Comparison of ENCODE assay signal across 10 cellular contexts in the genomic region with DNA sequence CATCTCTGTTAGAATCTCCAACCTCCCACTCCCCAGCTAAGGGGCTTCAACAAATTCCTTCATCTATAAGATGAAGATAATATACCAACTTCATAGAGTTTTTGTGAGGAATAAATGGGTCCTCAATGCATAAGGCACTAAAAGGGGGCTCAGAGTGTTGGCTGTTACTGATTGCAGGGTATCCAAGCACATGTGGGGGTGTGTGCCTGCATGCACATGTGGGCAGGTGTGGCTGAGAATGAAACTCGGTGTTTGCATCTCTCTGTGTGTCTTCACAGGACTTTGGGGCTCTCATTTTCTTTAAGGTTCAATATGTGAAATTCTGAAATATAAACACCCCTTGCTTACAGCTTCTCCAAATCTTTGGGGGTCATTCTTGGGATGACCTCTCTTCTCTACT. TPM values are rescaled to one million over a fixed set of nuclear protein-coding genes. Genes with fewer than 3 reads are reported as not detected.
DNase-seq lines count a peak whose midpoint lies in the region; ATAC-seq and TF ChIP-seq lines count a peak whose summit lies in the region.
"Had no signal": no experiment of that assay in that cellular context is flagged by ENCODE, and none has a peak within 500 bp of the region (broad histone marks: within the 10 kb centered on the region; RNA-seq: fewer than 3 reads in every experiment).

No MANE protein-coding gene starts in this region.

- peaks cover 0 to 47% (median 42%) of the 10 kb centered on the region in 4 donors for H3K4me1 ChIP-seq in sigmoid colon

- WGBS in sigmoid colon, 2 donors = 38 to 51% methylated on average over 1 of the region's 1 CpG

- no peak for DNase-seq in GM12864 (ENCODE audit: low read depth)
- no peak for DNase-seq in activated T-helper 2 cell treated with anti-CD3 and anti-CD28 coated beads, Interferon-gamma antibody, Interleukin-2, Interleukin-4, amounts not matched to agents 10 μg/mL and 5 μg/mL and 100 μg/mL, durations not matched to agents 14 hours and 24 hours and 36 hours (ENCODE audit: low spot score)
- no peak for DNase-seq in sigmoid colon
- DNase-seq in effector CD8-positive, alpha-beta T cell (lab: John Stamatoyannopoulos, UW) = no peak
- no peak for DNase-seq in stimulated activated naive CD4-positive, alpha-beta T cell treated with Interleukin-2 at 50 U/mL for 16 hours (lab: John Stamatoyannopoulos, UW)
- DNase-seq: NCI-H82 had no signal

- TF ChIP-seq EP300 in sigmoid colon (IDR thresholded peaks at IDR 0.05) = no peak

- no peaks in the 10 kb centered on the region for H3K9me3 Mint-ChIP-seq in activated T-helper 2 cell treated with anti-CD3 and anti-CD28 coated beads, Interferon-gamma antibody, Interleukin-2, Interleukin-4, amounts not matched to agents 10 μg/mL and 5 μg/mL and 100 μg/mL, durations not matched to agents 14 hours and 24 hours and 36 hours
- H3K9me3 Mint-ChIP-seq: memory B cell had no signal

- intact Hi-C loops in activated T-helper 2 cell treated with anti-CD3 and anti-CD28 coated beads, Interferon-gamma antibody, Interleukin-2, Interleukin-4, amounts not matched to agents 10 μg/mL and 5 μg/mL and 100 μg/mL, durations not matched to agents 14 hours and 24 hours and 36 hours (cut with micrococcal nuclease) = loop anchor here (5.0 kb wide), 1 partner anchor 57 kb away; the partner anchor contains the start of gene PDK2
- intact Hi-C loops in sigmoid colon (cut with DNase I) = no loop called here

- no peaks in the 10 kb centered on the region for H3K27me3 Mint-ChIP-seq in activated T-helper 2 cell treated with anti-CD3 and anti-CD28 coated beads, Interferon-gamma antibody, Interleukin-2, Interleukin-4, amounts not matched to agents 10 μg/mL and 5 μg/mL and 100 μg/mL, durations not matched to agents 14 hours and 24 hours and 36 hours (ENCODE audit: low read depth)
- H3K27me3 Mint-ChIP-seq: memory B cell had no signal

- H3K4me3 ChIP-seq in GM12864 (ENCODE audit: low read depth, low read length) = peak overlapping the region; percentile 31
- no peak overlapping the region for H3K4me3 ChIP-seq in sigmoid colon

- peaks cover 28% of the 10 kb centered on the region for H3K4me1 Mint-ChIP-seq in activated T-helper 2 cell treated with anti-CD3 and anti-CD28 coated beads, Interferon-gamma antibody, Interleukin-2, Interleukin-4, amounts not matched to agents 10 μg/mL and 5 μg/mL and 100 μg/mL, durations not matched to agents 14 hours and 24 hours and 36 hours (ENCODE audit: low read depth)

- H3K27ac ChIP-seq in sigmoid colon = peak overlapping the region; percentile 89 to 95 (median 92)

- no peaks in the 10 kb centered on the region for H3K36me3 Mint-ChIP-seq in activated T-helper 2 cell treated with anti-CD3 and anti-CD28 coated beads, Interferon-gamma antibody, Interleukin-2, Interleukin-4, amounts not matched to agents 10 μg/mL and 5 μg/mL and 100 μg/mL, durations not matched to agents 14 hours and 24 hours and 36 hours (ENCODE audit: low read depth)
- H3K36me3 Mint-ChIP-seq: memory B cell had no signal

- no peak for TF ChIP-seq POLR2A in sigmoid colon (IDR thresholded peaks at IDR 0.05)

- H3K9me3 ChIP-seq in sigmoid colon = no peaks in the 10 kb centered on the region

- TF ChIP-seq CTCF in GM12864 (IDR thresholded peaks at IDR 0.05; ENCODE audit: low read depth, low read length, missing control alignments) (no peak), sigmoid colon (IDR thresholded peaks at IDR 0.05) (no peak)

- H3K36me3 ChIP-seq in sigmoid colon = no peaks in the 10 kb centered on the region

- H3K4me3 Mint-ChIP-seq in activated T-helper 2 cell treated with anti-CD3 and anti-CD28 coated beads, Interferon-gamma antibody, Interleukin-2, Interleukin-4, amounts not matched to agents 10 μg/mL and 5 μg/mL and 100 μg/mL, durations not matched to agents 14 hours and 24 hours and 36 hours (ENCODE audit: low read depth) = no peak overlapping the region
- H3K4me3 Mint-ChIP-seq: memory B cell had no signal

- no peaks in the 10 kb centered on the region for H3K27me3 ChIP-seq in sigmoid colon

- H3K27ac Mint-ChIP-seq in activated T-helper 2 cell treated with anti-CD3 and anti-CD28 coated beads, Interferon-gamma antibody, Interleukin-2, Interleukin-4, amounts not matched to agents 10 μg/mL and 5 μg/mL and 100 μg/mL, durations not matched to agents 14 hours and 24 hours and 36 hours = peak overlapping the region; percentile 58
- H3K27ac Mint-ChIP-seq: memory B cell had no signal

- ATAC-seq in GM21723 (IDR thresholded peaks at IDR 0.05; ENCODE audit: unreplicated experiment) = peak; percentile 39
- ATAC-seq in GM21423 (IDR thresholded peaks at IDR 0.05; ENCODE audit: unreplicated experiment) = no peak
- ATAC-seq in HG02840 (IDR thresholded peaks at IDR 0.05; ENCODE audit: low FRiP score, unreplicated experiment) = no peak

RNA-seq across cellular contexts. Expression of gene PPP1R9B, which starts 4.1 kb away (rescaled TPM):
- 126 and 130 TPM in 2 replicates for total RNA-seq in activated T-helper 2 cell treated with anti-CD3 and anti-CD28 coated beads, Interferon-gamma antibody, Interleukin-2, Interleukin-4, amounts not matched to agents 10 μg/mL and 5 μg/mL and 100 μg/mL, durations not matched to agents 14 hours and 24 hours and 36 hours
- 10 to 100 TPM; 15.3 to 18.8 (median 16.8) TPM for total RNA-seq in sigmoid colon
- 10 to 100 TPM in 2 of 3 donors, 1 to 10 TPM in 1; 9.0 to 38.7 (median 10.9) TPM for polyA plus RNA-seq in sigmoid colon

RNA-seq across cellular contexts. Expression of gene SGCA, which starts 11.2 kb away (rescaled TPM):
- total RNA-seq in activated T-helper 2 cell treated with anti-CD3 and anti-CD28 coated beads, Interferon-gamma antibody, Interleukin-2, Interleukin-4, amounts not matched to agents 10 μg/mL and 5 μg/mL and 100 μg/mL, durations not matched to agents 14 hours and 24 hours and 36 hours = 0.41 and 0.48 TPM in 2 replicates
- 10 to 100 TPM; 27.3 to 80.1 (median 56.1) TPM for total RNA-seq in sigmoid colon
- 1 to 10 TPM; 2.5 to 7.2 (median 4.6) TPM for polyA plus RNA-seq in sigmoid colon

RNA-seq across cellular contexts. Expression of gene SAMD14, which starts 24.6 kb away (rescaled TPM):
- total RNA-seq in activated T-helper 2 cell treated with anti-CD3 and anti-CD28 coated beads, Interferon-gamma antibody, Interleukin-2, Interleukin-4, amounts not matched to agents 10 μg/mL and 5 μg/mL and 100 μg/mL, durations not matched to agents 14 hours and 24 hours and 36 hours = 2.0 and 2.4 TPM in 2 replicates
- total RNA-seq in sigmoid colon = 1 to 10 TPM in 1 of 4 donors, under 1 TPM in 3; 0.16 to 2.5 (median 0.63) TPM
- polyA plus RNA-seq in sigmoid colon = 1 to 10 TPM in 2 of 3 donors, under 1 TPM in 1; 0.92 to 1.3 (median 1.2) TPM

RNA-seq across cellular contexts. Expression of gene COL1A1, which starts 46.8 kb away (rescaled TPM):
- total RNA-seq in activated T-helper 2 cell treated with anti-CD3 and anti-CD28 coated beads, Interferon-gamma antibody, Interleukin-2, Interleukin-4, amounts not matched to agents 10 μg/mL and 5 μg/mL and 100 μg/mL, durations not matched to agents 14 hours and 24 hours and 36 hours = 13.9 and 15.5 TPM in 2 replicates
- total RNA-seq in sigmoid colon = 100 to 1,000 TPM in 1 of 4 donors, 10 to 100 TPM in 3; 43.6 to 459 (median 71.4) TPM
- polyA plus RNA-seq in sigmoid colon = 10 to 100 TPM in 2 of 3 donors, 1 to 10 TPM in 1; 7.8 to 96.7 (median 10.2) TPM

RNA-seq across cellular contexts. Expression of gene PDK2, which starts 59.5 kb away (rescaled TPM):
- 11.0 and 12.1 TPM in 2 replicates for total RNA-seq in activated T-helper 2 cell treated with anti-CD3 and anti-CD28 coated beads, Interferon-gamma antibody, Interleukin-2, Interleukin-4, amounts not matched to agents 10 μg/mL and 5 μg/mL and 100 μg/mL, durations not matched to agents 14 hours and 24 hours and 36 hours
- 10 to 100 TPM; 40.3 to 82.8 (median 45.7) TPM for total RNA-seq in sigmoid colon
- 10 to 100 TPM; 23.1 to 56.5 (median 43.9) TPM for polyA plus RNA-seq in sigmoid colon

Comparison
In these comparisons a context has a peak if more than half of its experiments do, and no peak if none do; other contexts are left out.
1. RNA of gene SGCA, which starts 11.2 kb away (total RNA-seq): 27.3 to 80.1 TPM in sigmoid colon; 0.41 to 0.48 TPM in activated T-helper 2 cell treated with anti-CD3 and anti-CD28 coated beads, Interferon-gamma antibody, Interleukin-2, Interleukin-4, amounts not matched to agents 10 μg/mL and 5 μg/mL and 100 μg/mL, durations not matched to agents 14 hours and 24 hours and 36 hours; every median in the first group is over 10 times any median in the second.